ENCODE assay signal across 11 cellular contexts in the genomic region with DNA sequence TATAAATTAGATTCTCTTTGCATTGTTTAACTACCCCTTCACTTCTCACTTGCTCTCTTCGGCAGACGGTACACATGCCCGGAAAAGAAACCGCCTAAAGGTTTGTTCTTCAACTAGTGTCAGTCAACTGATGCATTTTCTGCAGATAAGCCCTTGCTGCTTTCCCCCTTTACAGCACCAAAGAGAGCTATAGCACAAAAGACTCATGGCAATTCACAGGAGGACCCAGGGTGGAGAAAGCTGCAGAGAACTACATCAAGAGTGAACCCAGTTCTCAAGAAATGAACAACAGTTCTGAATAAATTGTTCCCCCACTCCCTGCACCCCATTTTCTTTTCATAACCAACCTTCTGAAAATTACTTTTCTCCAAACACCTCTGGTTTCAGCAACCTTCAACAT. TPM values are rescaled to one million over a fixed set of nuclear protein-coding genes. Genes with fewer than 3 reads are reported as not detected.
DNase-seq lines count a peak whose midpoint lies in the region; ATAC-seq and TF ChIP-seq lines count a peak whose summit lies in the region.
"Had no signal": no experiment of that assay in that cellular context is flagged by ENCODE, and none has a peak within 500 bp of the region (broad histone marks: within the 10 kb centered on the region; RNA-seq: fewer than 3 reads in every experiment).

No MANE protein-coding gene starts in this region.

- H3K27me3 ChIP-seq in OCI-LY3 (ENCODE audit: low read depth, low read length), result no peaks in the 10 kb centered on the region
- no peaks in the 10 kb centered on the region for H3K27me3 ChIP-seq in prostate gland (replicated peaks; ENCODE audit: insufficient read depth)

- peaks cover 35% of the 10 kb centered on the region for H3K79me2 ChIP-seq in OCI-LY3 (ENCODE audit: low read length)

- peak overlapping the region; percentile 55 for H3K27ac ChIP-seq in OCI-LY3 (ENCODE audit: low read length)
- no peak overlapping the region for H3K27ac ChIP-seq in prostate gland
- H3K27ac ChIP-seq: thoracic aorta had no signal

- CTCF ChIA-PET in activated CD4-positive, alpha-beta T cell treated with anti-CD3 and anti-CD28 coated beads for 36 hours (lab: Charles Lee), result interaction anchor here (0.6 to 4.9 kb wide), 10 partner anchors 10 to 187 kb away, joined by 3 to 52 read pairs (median 3); a partner anchor contains a TSS

- H3K4me1 ChIP-seq in OCI-LY3 (ENCODE audit: low read length) (peaks cover 34% of the 10 kb centered on the region), prostate gland (replicated peaks) (peaks cover 4% of the 10 kb centered on the region)

- POLR2A ChIA-PET in activated CD4-positive, alpha-beta T cell treated with anti-CD3 and anti-CD28 coated beads for 36 hours (lab: Charles Lee), result interaction anchor here (0.6 to 2.6 kb wide), 17 partner anchors 10 to 1442 kb away, joined by 3 to 60 read pairs (median 4); a partner anchor contains a TSS

- no peaks in the 10 kb centered on the region for H3K9me3 Mint-ChIP-seq in activated CD4-positive, alpha-beta T cell treated with anti-CD3 and anti-CD28 coated beads for 36 hours (ENCODE audit: low read depth)
- no peaks in the 10 kb centered on the region for H3K9me3 Mint-ChIP-seq in natural killer cell treated with Interleukin-12 subunit alpha and Interleukin-12 subunit beta and Interleukin-15 and Interleukin-18, amount 100 ng/mL, for 72 hours

- H3K4me2 ChIP-seq in OCI-LY3 (ENCODE audit: low read length), result peak overlapping the region; percentile 84

- no peak overlapping the region for H3K9ac ChIP-seq in OCI-LY3 (ENCODE audit: low read length)

- H3K36me3 Mint-ChIP-seq in activated CD4-positive, alpha-beta T cell treated with anti-CD3 and anti-CD28 coated beads for 36 hours (ENCODE audit: low read depth), result peaks cover 86% of the 10 kb centered on the region
- peaks cover 56% of the 10 kb centered on the region for H3K36me3 Mint-ChIP-seq in natural killer cell treated with Interleukin-12 subunit alpha and Interleukin-12 subunit beta and Interleukin-15 and Interleukin-18, amount 100 ng/mL, for 72 hours

- H3K27me3 Mint-ChIP-seq in activated CD4-positive, alpha-beta T cell treated with anti-CD3 and anti-CD28 coated beads for 36 hours, result no peaks in the 10 kb centered on the region
- no peaks in the 10 kb centered on the region for H3K27me3 Mint-ChIP-seq in natural killer cell treated with Interleukin-12 subunit alpha and Interleukin-12 subunit beta and Interleukin-15 and Interleukin-18, amount 100 ng/mL, for 72 hours

- DNase-seq in activated CD4-positive, alpha-beta T cell treated with anti-CD3 and anti-CD28 coated beads for 36 hours, result peak; percentile 39
- no peak for DNase-seq in activated CD4-positive, alpha-beta T cell treated with anti-CD3 and anti-CD28 coated beads, Interleukin-2, amount 50 U/mL, for 4 hours
- no peak for DNase-seq in natural killer cell treated with Interleukin-12 subunit alpha and Interleukin-12 subunit beta and Interleukin-15 and Interleukin-18, amount 100 ng/mL, for 72 hours (ENCODE audit: low spot score)
- DNase-seq in HT-29 (ENCODE audit: low spot score), result no peak
- no peak for DNase-seq in mesenteric fat pad (ENCODE audit: low spot score)
- no peak for DNase-seq in prostate gland (ENCODE audit: low spot score)
- DNase-seq: 8988T, aorta had no signal

- no peak for TF ChIP-seq POLR2A in prostate gland (IDR thresholded peaks at IDR 0.05)

- no peaks in the 10 kb centered on the region for H3K9me3 ChIP-seq in OCI-LY3 (ENCODE audit: insufficient read depth, low read length)
- no peaks in the 10 kb centered on the region for H3K9me3 ChIP-seq in prostate gland
- H3K9me3 ChIP-seq: thoracic aorta had no signal

- peak overlapping the region; percentile 98 for H3K27ac Mint-ChIP-seq in activated CD4-positive, alpha-beta T cell treated with anti-CD3 and anti-CD28 coated beads for 36 hours
- peak overlapping the region; percentile 91 to 95 for H3K27ac Mint-ChIP-seq in natural killer cell treated with Interleukin-12 subunit alpha and Interleukin-12 subunit beta and Interleukin-15 and Interleukin-18, amount 100 ng/mL, for 72 hours

- peaks cover 40% of the 10 kb centered on the region for H4K20me1 ChIP-seq in OCI-LY3 (ENCODE audit: insufficient read depth, low read length)

- peak overlapping the region; percentile 68 for H3K4me3 Mint-ChIP-seq in activated CD4-positive, alpha-beta T cell treated with anti-CD3 and anti-CD28 coated beads for 36 hours
- peak overlapping the region; percentile 87 for H3K4me3 Mint-ChIP-seq in natural killer cell treated with Interleukin-12 subunit alpha and Interleukin-12 subunit beta and Interleukin-15 and Interleukin-18, amount 100 ng/mL, for 72 hours

- H3K4me3 ChIP-seq in OCI-LY3 (ENCODE audit: low read length) (peak overlapping the region; percentile 46), prostate gland (no peak overlapping the region)
- H3K4me3 ChIP-seq: thoracic aorta had no signal

- H3K4me1 Mint-ChIP-seq in activated CD4-positive, alpha-beta T cell treated with anti-CD3 and anti-CD28 coated beads for 36 hours, result peaks cover 74% of the 10 kb centered on the region
- peaks cover 56 to 62% of the 10 kb centered on the region in 2 donors for H3K4me1 Mint-ChIP-seq in natural killer cell treated with Interleukin-12 subunit alpha and Interleukin-12 subunit beta and Interleukin-15 and Interleukin-18, amount 100 ng/mL, for 72 hours (ENCODE audit: low read depth in 2 of 2)

- H3K36me3 ChIP-seq in OCI-LY3 (replicated peaks; ENCODE audit: low read depth, low read length) (peaks cover 65% of the 10 kb centered on the region), prostate gland (no peaks in the 10 kb centered on the region)

- no peak for TF ChIP-seq CTCF in OCI-LY3 (IDR thresholded peaks at IDR 0.05; ENCODE audit: low read depth, low read length)
- TF ChIP-seq CTCF in prostate gland (IDR thresholded peaks at IDR 0.05), result no peak

- no peak for ATAC-seq in activated CD4-positive, alpha-beta T cell treated with anti-CD3 and anti-CD28 coated beads for 36 hours
- ATAC-seq in GM21717 (IDR thresholded peaks at IDR 0.05; ENCODE audit: unreplicated experiment), result peak; percentile 6
- ATAC-seq in natural killer cell treated with Interleukin-12 subunit alpha and Interleukin-12 subunit beta and Interleukin-15 and Interleukin-18, amount 100 ng/mL, for 72 hours, result peak; percentile 16 to 37

- no peak overlapping the region for H2AFZ ChIP-seq in OCI-LY3 (ENCODE audit: low read depth, low read length)

- 86% methylated on average over 4 of the region's 4 CpGs for WGBS in prostate gland

- intact Hi-C loops in activated CD4-positive, alpha-beta T cell treated with anti-CD3 and anti-CD28 coated beads for 36 hours (cut with DNase I, micrococcal nuclease), result loop anchor here (1.0 to 2.0 kb wide), 8 partner anchors 8 to 815 kb away; a partner anchor contains a TSS
- intact Hi-C loops in prostate gland (cut with DNase I), result no loop called here

RNA-seq across cellular contexts. Expression of a gene that starts 8.9 kb away (rescaled TPM):
- 100 to 1,000 TPM; 209 to 215 TPM for total RNA-seq in activated CD4-positive, alpha-beta T cell treated with anti-CD3 and anti-CD28 coated beads for 36 hours
- total RNA-seq in natural killer cell treated with Interleukin-12 subunit alpha and Interleukin-12 subunit beta and Interleukin-15 and Interleukin-18, amount 100 ng/mL, for 72 hours, result 100 to 1,000 TPM; 165 to 300 TPM
- 120 and 123 TPM in 2 replicates for total RNA-seq in HT-29 (2014; rRNA removed; shearing (Covaris generic))
- total RNA-seq in mesenteric fat pad, result 323 TPM
- total RNA-seq in prostate gland, result 100 to 1,000 TPM; 202 to 230 TPM
